15 cellular contexts compared by ENCODE assay signal in the genomic region with DNA sequence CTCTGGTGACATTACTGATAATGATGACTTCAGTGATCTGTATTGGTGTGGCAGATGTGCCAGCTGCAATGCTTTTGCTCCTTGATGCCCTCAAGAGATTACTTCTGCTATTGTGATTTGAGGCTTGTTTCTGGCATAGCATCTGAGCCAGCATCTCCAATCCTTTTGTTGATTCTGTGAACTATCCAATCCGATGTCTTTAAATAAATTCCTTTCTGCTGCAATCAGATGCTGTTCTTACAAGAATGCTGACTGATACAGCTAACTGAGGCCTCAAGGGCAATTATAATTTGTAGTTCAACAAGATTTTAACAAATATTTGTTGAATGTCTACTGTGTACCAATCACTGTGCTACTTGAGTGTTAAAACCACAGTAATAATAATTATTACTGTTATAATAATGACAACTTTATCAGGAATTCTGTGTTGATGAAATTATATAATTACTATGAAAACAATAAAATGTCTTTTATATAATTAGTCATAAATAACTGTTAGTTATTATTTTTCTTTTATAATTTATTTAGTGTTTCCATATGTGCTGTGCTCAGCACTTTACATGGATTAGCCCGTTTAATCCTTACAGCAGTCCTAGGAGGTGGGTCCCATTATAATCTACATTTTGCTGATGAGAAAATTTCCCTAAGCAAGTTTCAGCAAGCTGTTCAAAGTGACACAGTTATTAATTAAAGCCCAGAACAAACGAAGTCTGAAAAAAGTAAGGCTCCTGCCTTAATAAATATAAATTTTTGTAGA.
DNase-seq lines count a peak whose midpoint lies in the region; ATAC-seq and TF ChIP-seq lines count a peak whose summit lies in the region.
"Had no signal": no experiment of that assay in that cellular context is flagged by ENCODE, and none has a peak within 500 bp of the region (broad histone marks: within the 10 kb centered on the region; RNA-seq: fewer than 3 reads in every experiment).

No MANE protein-coding gene starts in this region.

- no peaks in the 10 kb centered on the region for H3K36me3 ChIP-seq in brain microvascular endothelial cell (replicated peaks)
- H3K36me3 ChIP-seq in mesendoderm (ENCODE audit: control insufficient read depth, insufficient read depth, low read length) = no peaks in the 10 kb centered on the region
- H3K36me3 ChIP-seq in aorta (ENCODE audit: control insufficient read depth in 1 of 2, insufficient read depth in 2 of 2, low read length in 1 of 2) = no peaks in the 10 kb centered on the region
- H3K36me3 ChIP-seq: tibial nerve had no signal

- H3K27ac ChIP-seq in brain microvascular endothelial cell = peak overlapping the region; percentile 71
- no peak overlapping the region for H3K27ac ChIP-seq in mesendoderm (ENCODE audit: low read depth, low read length)
- no peak overlapping the region for H3K27ac ChIP-seq in aorta (ENCODE audit: low read depth in 1 of 2, low read length in 2 of 2)
- H3K27ac ChIP-seq: body of pancreas, tibial nerve had no signal

- H3K4me2 ChIP-seq in mesendoderm (ENCODE audit: low read length) = no peak overlapping the region

- H3K27me3 Mint-ChIP-seq in Calu3 (ENCODE audit: unreplicated experiment) = no peaks in the 10 kb centered on the region
- H3K27me3 Mint-ChIP-seq: activated CD4-positive, alpha-beta memory T cell treated with anti-CD3 and anti-CD28 coated beads for 36 hours; B cell had no signal

- H3K4me3 ChIP-seq in brain microvascular endothelial cell (ENCODE audit: low read depth, low read length) (no peak overlapping the region), mesendoderm (ENCODE audit: low read length) (no peak overlapping the region), aorta (ENCODE audit: low read length in 2 of 2) (no peak overlapping the region)
- H3K4me3 ChIP-seq: body of pancreas, tibial nerve had no signal

- no peaks in the 10 kb centered on the region for H3K36me3 Mint-ChIP-seq in Calu3 (ENCODE audit: insufficient read depth, unreplicated experiment)
- H3K36me3 Mint-ChIP-seq: activated CD4-positive, alpha-beta memory T cell treated with anti-CD3 and anti-CD28 coated beads for 36 hours had no signal

- H2BK5ac ChIP-seq in mesendoderm (ENCODE audit: low read length) = no peak overlapping the region

- H3K4me1 ChIP-seq in mesendoderm (ENCODE audit: control insufficient read depth, low read depth, low read length) = no peaks in the 10 kb centered on the region
- H3K4me1 ChIP-seq in aorta (ENCODE audit: control insufficient read depth in 1 of 2, insufficient read depth in 2 of 2, low read length in 2 of 2) = peaks cover 0 to 3% of the 10 kb centered on the region in 2 donors
- H3K4me1 ChIP-seq: body of pancreas, tibial nerve had no signal

- no peak overlapping the region for H3K4me3 Mint-ChIP-seq in Calu3 (ENCODE audit: low read depth, unreplicated experiment)
- H3K4me3 Mint-ChIP-seq: activated CD4-positive, alpha-beta memory T cell treated with anti-CD3 and anti-CD28 coated beads for 36 hours; activated T-helper 1 cell treated with anti-CD3 and anti-CD28 coated beads, Interleukin-12 subunit alpha, Interleukin-12 subunit beta, Interleukin-2, Interleukin-4 antibody, amounts not matched to agents 30 ng/mL and 10 ng/mL and 1 ng/mL, durations not matched to agents 14 hours and 24 hours and 36 hours; B cell had no signal

- H4K8ac ChIP-seq in mesendoderm (ENCODE audit: low read depth, low read length) = no peak overlapping the region

- TF ChIP-seq CTCF in Calu3 (IDR thresholded peaks at IDR 0.05; ENCODE audit: unreplicated experiment) (no peak), brain microvascular endothelial cell (IDR thresholded peaks at IDR 0.05; ENCODE audit: low read depth, low read length, missing control alignments) (no peak)

- BruUV-seq in Calu3 (replicated peaks; lab: Mats Ljungman, UMichigan) = no TSS peak

- H3K9me3 Mint-ChIP-seq in Calu3 (ENCODE audit: low read depth, unreplicated experiment) = no peaks in the 10 kb centered on the region
- H3K9me3 Mint-ChIP-seq: activated T-helper 1 cell treated with anti-CD3 and anti-CD28 coated beads, Interleukin-12 subunit alpha, Interleukin-12 subunit beta, Interleukin-2, Interleukin-4 antibody, amounts not matched to agents 30 ng/mL and 10 ng/mL and 1 ng/mL, durations not matched to agents 14 hours and 24 hours and 36 hours had no signal

- peak overlapping the region; percentile 45 for H3K27ac Mint-ChIP-seq in Calu3 (ENCODE audit: unreplicated experiment)
- H3K27ac Mint-ChIP-seq: activated CD4-positive, alpha-beta memory T cell treated with anti-CD3 and anti-CD28 coated beads for 36 hours; activated T-helper 1 cell treated with anti-CD3 and anti-CD28 coated beads, Interleukin-12 subunit alpha, Interleukin-12 subunit beta, Interleukin-2, Interleukin-4 antibody, amounts not matched to agents 30 ng/mL and 10 ng/mL and 1 ng/mL, durations not matched to agents 14 hours and 24 hours and 36 hours; B cell had no signal

- no peaks in the 10 kb centered on the region for H3K79me1 ChIP-seq in mesendoderm (ENCODE audit: low read length)

- CTCF ChIA-PET in Calu3 (lab: Charles Lee) = no interaction called here

- no peak overlapping the region for H4K5ac ChIP-seq in mesendoderm (ENCODE audit: low read length)

- H3K56ac ChIP-seq in mesendoderm (ENCODE audit: low read length) = no peak overlapping the region

- H2AK5ac ChIP-seq in mesendoderm (ENCODE audit: low read length) = no peak overlapping the region

- H3K23ac ChIP-seq in mesendoderm (ENCODE audit: low read length) = no peak overlapping the region

- intact Hi-C loops in Calu3 (cut with micrococcal nuclease; ENCODE audit: unreplicated experiment) = loop anchor here (5.0 kb wide), 1 partner anchor 197 kb away; no protein-coding TSS in a partner anchor
- intact Hi-C loops in aorta (cut with DNase I) = no loop called here

- DNase-seq in Calu3 (no peak), NCI-H446 (lab: John Stamatoyannopoulos, UW) (peak; percentile 22 to 34), brain microvascular endothelial cell (peak; percentile 39), mesendoderm (peak; percentile 44), aorta (no peak)
- DNase-seq: activated CD4-positive, alpha-beta memory T cell treated with anti-CD3 and anti-CD28 coated beads for 36 hours; body of pancreas; DMS79 treated with DMSO at 0.1 percent for 48 hours; NCI-H526 treated with DMSO at 0.1 percent for 48 hours had no signal

- H3K9me3 ChIP-seq in aorta (ENCODE audit: control insufficient read depth, low read length) = no peaks in the 10 kb centered on the region
- H3K9me3 ChIP-seq: body of pancreas, tibial nerve had no signal

- no peaks in the 10 kb centered on the region for H3K27me3 ChIP-seq in brain microvascular endothelial cell (replicated peaks)
- H3K27me3 ChIP-seq in mesendoderm (ENCODE audit: insufficient read depth, low read length, poor library complexity) = no peaks in the 10 kb centered on the region
- no peaks in the 10 kb centered on the region for H3K27me3 ChIP-seq in aorta (ENCODE audit: control insufficient read depth in 1 of 2, insufficient read depth in 2 of 2, low read length in 1 of 2)
- H3K27me3 ChIP-seq: body of pancreas, tibial nerve had no signal

- no peaks in the 10 kb centered on the region for H3K79me2 ChIP-seq in mesendoderm (ENCODE audit: control insufficient read depth, insufficient read depth, low read length)

- no peak overlapping the region for H2BK15ac ChIP-seq in mesendoderm (replicated peaks; ENCODE audit: low read depth)

- no peak overlapping the region for H2BK120ac ChIP-seq in mesendoderm (ENCODE audit: low read depth, low read length)

- no CpG with 5 or more reads among the region's 3 CpGs for WGBS in mesendoderm (ENCODE audit: extremely low coverage, insufficient coverage, low lambda C conversion rate)
- WGBS in aorta, 2 donors = 39 to 47% methylated on average over 3 of the region's 3 CpGs

- in situ Hi-C loops in brain microvascular endothelial cell (cut with HindIII; ENCODE audit: low pct_ligation_motif_present, low sequenced_read_pairs) = no loop called here

- H3K4me1 Mint-ChIP-seq in Calu3 (ENCODE audit: low read depth, unreplicated experiment) = peaks cover 30% of the 10 kb centered on the region
- H3K4me1 Mint-ChIP-seq: B cell had no signal

- no peak overlapping the region for H3K18ac ChIP-seq in mesendoderm (ENCODE audit: low read length)

- H3K9ac ChIP-seq in mesendoderm (ENCODE audit: low read length) = no peak overlapping the region

- ATAC-seq in HG03196 (IDR thresholded peaks at IDR 0.05; ENCODE audit: unreplicated experiment) (no peak), aorta (ENCODE audit: low FRiP score) (no peak), HG02571 (IDR thresholded peaks at IDR 0.05; ENCODE audit: unreplicated experiment) (no peak), HG03039 (IDR thresholded peaks at IDR 0.05; ENCODE audit: unreplicated experiment) (no peak)
- ATAC-seq: body of pancreas had no signal

- no peak overlapping the region for H3K4ac ChIP-seq in mesendoderm (ENCODE audit: low read depth, low read length)

Comparison
In these comparisons a context has a peak if more than half of its experiments do, and no peak if none do; other contexts are left out.
1. DNase-seq: peak in NCI-H446 (2 of 2), brain microvascular endothelial cell (single experiment) and mesendoderm (single experiment); none in Calu3 (single experiment) and aorta (0 of 2).